12 cellular contexts compared by ENCODE assay signal in the genomic region with DNA sequence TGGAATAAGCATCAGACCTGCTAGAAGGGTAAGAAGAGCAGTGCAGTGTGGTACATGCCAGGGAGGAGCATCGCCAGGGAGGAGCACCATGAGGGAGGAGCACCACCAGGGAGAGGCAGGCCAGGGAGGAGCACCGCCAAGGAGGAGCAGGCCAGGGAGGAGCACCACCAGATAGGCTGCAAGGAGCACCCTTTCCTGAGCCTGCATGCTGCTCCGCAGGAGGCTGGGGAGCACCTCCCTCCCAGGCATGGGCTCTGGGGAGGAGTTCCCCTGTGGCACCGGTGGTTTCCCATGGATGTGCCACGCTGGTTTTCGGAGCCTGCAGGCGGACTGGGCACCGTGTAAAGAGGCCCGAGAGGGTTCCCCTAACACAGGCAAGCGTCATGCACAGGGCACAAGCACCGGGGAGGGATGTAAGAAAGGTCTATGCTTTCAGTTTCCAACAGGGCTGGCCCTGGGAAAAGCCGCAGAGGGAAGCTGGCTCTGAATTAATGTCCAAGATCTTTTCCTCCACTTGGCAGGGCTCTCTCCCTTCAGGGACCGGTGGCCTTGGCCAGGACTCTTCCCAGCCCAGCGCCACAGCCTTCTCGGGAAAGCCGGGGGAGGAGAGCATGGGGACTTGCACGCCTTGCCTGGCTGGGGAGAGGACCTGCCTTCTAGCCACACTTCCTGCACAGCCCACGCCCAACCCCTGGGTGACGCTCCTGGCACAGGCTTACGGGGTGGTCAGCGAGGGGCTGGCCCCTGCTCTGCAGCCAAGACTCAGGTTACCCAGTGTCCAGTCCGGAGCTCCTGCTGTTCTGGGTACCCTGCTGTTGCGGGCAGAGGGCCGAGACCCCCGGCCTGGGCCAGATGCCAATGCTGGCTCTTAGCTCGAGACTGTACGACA. TPM values are rescaled to one million over a fixed set of nuclear protein-coding genes. Genes with fewer than 3 reads are reported as not detected.
A peak's percentile ranks its signal among the peaks of the same experiment; 100 is the strongest.
DNase-seq lines count a peak whose midpoint lies in the region; ATAC-seq and TF ChIP-seq lines count a peak whose summit lies in the region.
"Had no signal": no experiment of that assay in that cellular context is flagged by ENCODE, and none has a peak within 500 bp of the region (broad histone marks: within the 10 kb centered on the region; RNA-seq: fewer than 3 reads in every experiment).

No MANE protein-coding gene starts in this region.

- CTCF ChIA-PET in mammary epithelial cell (lab: Charles Lee; ENCODE audit: low non-redundant PET): interaction anchor here (0.5 to 0.6 kb wide), 2 partner anchors 82 to 1608 kb away, joined by 3 to 5 read pairs; no protein-coding TSS in a partner anchor
- CTCF ChIA-PET in OCI-LY7 (lab: Charles Lee; ENCODE audit: unreplicated experiment): interaction anchor here (1.4 kb wide), 1 partner anchor 101 kb away, joined by 3 read pairs; no protein-coding TSS in a partner anchor

- H3K9me3 ChIP-seq in mammary epithelial cell (replicated peaks; ENCODE audit: insufficient read depth, low read length): no peaks in the 10 kb centered on the region
- H3K9me3 ChIP-seq in gastrocnemius medialis: no peaks in the 10 kb centered on the region
- no peaks in the 10 kb centered on the region for H3K9me3 ChIP-seq in OCI-LY7 (ENCODE audit: low read length)
- H3K9me3 ChIP-seq: BE2C, MG63 had no signal

- no peaks in the 10 kb centered on the region for H3K27me3 ChIP-seq in mammary epithelial cell (ENCODE audit: insufficient read depth, low read length)
- H3K27me3 ChIP-seq in gastrocnemius medialis: no peaks in the 10 kb centered on the region
- H3K27me3 ChIP-seq: BE2C, MG63 had no signal

- H3K4me3 ChIP-seq in mammary epithelial cell (replicated peaks in 1 of 3; ENCODE audit: insufficient read depth in 1 of 3, low read depth in 2 of 3, low read length in 3 of 3) (peak overlapping the region in 2 of 3 experiments; percentile 9 to 13), gastrocnemius medialis (peak overlapping the region in 3 of 4 donors; percentile 11 to 22 (median 13)), OCI-LY7 (ENCODE audit: low read depth, low read length, poor library complexity, severe bottlenecking) (no peak overlapping the region)
- H3K4me3 ChIP-seq: MG63 had no signal

- H3K4me1 ChIP-seq in mammary epithelial cell (ENCODE audit: insufficient read depth, low read length) (peaks cover 11% of the 10 kb centered on the region), gastrocnemius medialis (peaks cover 8 to 14% of the 10 kb centered on the region in 2 donors), OCI-LY7 (ENCODE audit: insufficient read depth, low read length, poor library complexity, severe bottlenecking) (peaks cover 8% of the 10 kb centered on the region)

- BruUV-seq in mammary epithelial cell (replicated peaks; lab: Mats Ljungman, UMichigan) (no TSS peak), OCI-LY7 (replicated peaks; lab: Mats Ljungman, UMichigan) (no TSS peak)

- dilution Hi-C loops in mammary epithelial cell (cut with HindIII; ENCODE audit: low sequenced_read_pairs): loop anchor here (5.0 kb wide), 1 partner anchor 61 kb away; a partner anchor contains a TSS

- H3K79me2 ChIP-seq in mammary epithelial cell (ENCODE audit: insufficient read depth, low read length): peaks cover 14% of the 10 kb centered on the region
- no peaks in the 10 kb centered on the region for H3K79me2 ChIP-seq in OCI-LY7 (ENCODE audit: insufficient read depth, low read depth, low read length)

- no peaks in the 10 kb centered on the region for H3K36me3 ChIP-seq in mammary epithelial cell (ENCODE audit: insufficient read depth, low read length)
- no peaks in the 10 kb centered on the region for H3K36me3 ChIP-seq in gastrocnemius medialis
- no peaks in the 10 kb centered on the region for H3K36me3 ChIP-seq in OCI-LY7 (ENCODE audit: insufficient read depth, low read length)
- H3K36me3 ChIP-seq: BE2C, MG63 had no signal

- TF ChIP-seq POLR2A in gastrocnemius medialis (IDR thresholded peaks at IDR 0.05): no peak

- no peak overlapping the region for H3K9ac ChIP-seq in mammary epithelial cell (ENCODE audit: insufficient read depth, low read length)

- in situ Hi-C loops in mammary epithelial cell (cut with MboI; ENCODE audit: low sequenced_read_pairs in 2 of 2): no loop called here
- in situ Hi-C loops in gastrocnemius medialis (cut with MboI; ENCODE audit: low sequenced_read_pairs in 4 of 4): no loop called here

- H3K9me2 ChIP-seq in OCI-LY7 (ENCODE audit: insufficient read depth, low read length): no peaks in the 10 kb centered on the region

- H2AFZ ChIP-seq in mammary epithelial cell (ENCODE audit: low read depth, low read length) (peak overlapping the region; percentile 20), OCI-LY7 (ENCODE audit: low read length) (no peak overlapping the region)

- POLR2A ChIA-PET in OCI-LY7 (lab: Charles Lee): interaction anchor here (0.7 to 0.8 kb wide), 2 partner anchors 10 to 26 kb away, joined by 3 read pairs; no protein-coding TSS in a partner anchor

- ATAC-seq in left ventricle myocardium superior: peak; percentile 70
- peak in 1 of 2 donors; percentile 53 for ATAC-seq in gastrocnemius medialis

- H3K27ac ChIP-seq in mammary epithelial cell (ENCODE audit: insufficient read depth, low read depth, low read length): peak overlapping the region; percentile 46
- peak overlapping the region in 3 of 4 donors; percentile 5 to 59 (median 53) for H3K27ac ChIP-seq in gastrocnemius medialis
- H3K27ac ChIP-seq in OCI-LY7 (ENCODE audit: low read depth, low read length, poor library complexity, severe bottlenecking): no peak overlapping the region

- DNase-seq in HT-29 (ENCODE audit: low spot score) (peak; percentile 29), mammary epithelial cell (peak; percentile 61), left ventricle myocardium superior (no peak), gastrocnemius medialis (no peak), kidney tubule cell (ENCODE audit: low spot score) (no peak), OCI-LY7 (ENCODE audit: low spot score) (no peak), NCI-H1417 (lab: John Stamatoyannopoulos, UW) (no peak), NCI-H524 treated with DMSO at 0.1 percent for 48 hours (lab: John Stamatoyannopoulos, UW) (no peak)
- DNase-seq: BE2C, DND-41, MG63, NCI-H2081 treated with DMSO at 0.1 percent for 48 hours had no signal

- H4K20me1 ChIP-seq in mammary epithelial cell (ENCODE audit: insufficient read depth, low read length): no peaks in the 10 kb centered on the region
- no peaks in the 10 kb centered on the region; the same call in 1 of the 2 replicates for H4K20me1 ChIP-seq in OCI-LY7 (ENCODE audit: insufficient read depth, low read length)

- WGBS in mammary epithelial cell (ENCODE audit: low coverage, missing lambda C conversion rate): 14% methylated on average over 23 of the region's 27 CpGs

- H3K4me2 ChIP-seq in mammary epithelial cell (ENCODE audit: insufficient read depth, low read depth, low read length) (peak overlapping the region; percentile 67), OCI-LY7 (ENCODE audit: low read length) (no peak overlapping the region)

- no peak for TF ChIP-seq CTCF in mammary epithelial cell (conservative IDR thresholded peaks at IDR 0.05 in 1 of 2, IDR thresholded peaks at IDR 0.05 in 1 of 2; ENCODE audit: extremely low read depth in 1 of 2, insufficient read depth in 1 of 2, low read depth in 1 of 2, low read length in 2 of 2)
- TF ChIP-seq CTCF in gastrocnemius medialis (IDR thresholded peaks at IDR 0.05 in 4 of 5, conservative IDR thresholded peaks at IDR 0.05 in 1 of 5): no peak
- no peak for TF ChIP-seq CTCF in OCI-LY7 (conservative IDR thresholded peaks at IDR 0.05; ENCODE audit: low read length)

- intact Hi-C loops in mammary epithelial cell (cut with micrococcal nuclease): no loop called here
- intact Hi-C loops in left ventricle myocardium superior (cut with micrococcal nuclease): no loop called here
- intact Hi-C loops in gastrocnemius medialis (cut with DNase I; ENCODE audit: low total_unique reads): no loop called here
- intact Hi-C loops in OCI-LY7 (cut with micrococcal nuclease; ENCODE audit: unreplicated experiment): no loop called here

RNA-seq across cellular contexts. Expression of a gene that starts 11.5 kb away (rescaled TPM):
- total RNA-seq in HT-29 (2014; rRNA removed; shearing (Covaris generic)): 2.0 and 2.5 TPM in 2 replicates
- total RNA-seq in mammary epithelial cell: under 1 TPM; 0.33 to 0.45 TPM
- 1.1 TPM for polyA plus RNA-seq in mammary epithelial cell
- 1.3 TPM for polyA minus RNA-seq in mammary epithelial cell
- total RNA-seq in left ventricle myocardium superior: 2.8 TPM
- 1 to 10 TPM in 3 of 4 donors, under 1 TPM in 1; 0.92 to 3.2 (median 2.1) TPM for total RNA-seq in gastrocnemius medialis
- 22.9 and 34.9 TPM in 2 replicates for total RNA-seq in OCI-LY7 (2014; rRNA removed; shearing (Covaris generic))
- 44.7 and 75.9 TPM in 2 replicates for total RNA-seq in OCI-LY7 (2022)

RNA-seq across cellular contexts. Expression of a gene that starts 32.1 kb away (rescaled TPM):
- 4.1 and 4.3 TPM in 2 replicates for total RNA-seq in HT-29 (2014; rRNA removed; shearing (Covaris generic))
- under 1 TPM; 0.17 to 0.61 TPM for total RNA-seq in mammary epithelial cell
- 1.4 TPM for polyA plus RNA-seq in mammary epithelial cell
- not detected for polyA minus RNA-seq in mammary epithelial cell
- 41.5 TPM for total RNA-seq in left ventricle myocardium superior
- 10 to 100 TPM; 23.3 to 43.8 (median 29.5) TPM for total RNA-seq in gastrocnemius medialis
- total RNA-seq in OCI-LY7 (2014; rRNA removed; shearing (Covaris generic)): 0.62 and 0.95 TPM in 2 replicates
- 0.77 and 3.3 TPM in 2 replicates for total RNA-seq in OCI-LY7 (2022)

Comparison
In these comparisons a context has a peak if more than half of its experiments do, and no peak if none do; other contexts are left out.
1. DNase-seq: peak in HT-29 (single experiment) and mammary epithelial cell (single experiment); none in left ventricle myocardium superior (single experiment), gastrocnemius medialis (0 of 2), kidney tubule cell (single experiment), OCI-LY7 (single experiment), NCI-H1417 (0 of 3) and NCI-H524 treated with DMSO at 0.1 percent for 48 hours (single experiment).